In genomic region chr5:134236208-134236761, GRCh38 we compare ENCODE assay signal across 20 cellular contexts. TPM values are rescaled to one million over a fixed set of nuclear protein-coding genes. Genes with fewer than 3 reads are reported as not detected.
DNase-seq lines count a peak whose midpoint lies in the region; ATAC-seq and TF ChIP-seq lines count a peak whose summit lies in the region.
"Had no signal": no experiment of that assay in that cellular context is flagged by ENCODE, and none has a peak within 500 bp of the region (broad histone marks: within the 10 kb centered on the region; RNA-seq: fewer than 3 reads in every experiment).

No MANE protein-coding gene starts in this region.

- no peak for TF ChIP-seq EP300 in SK-N-SH (IDR thresholded peaks at IDR 0.05; ENCODE audit: borderline replicate concordance in 1 of 2, low read depth in 1 of 2, low read length in 1 of 2)
- TF ChIP-seq EP300 in esophagus muscularis mucosa (IDR thresholded peaks at IDR 0.05) = no peak

- CTCF ChIA-PET in SK-N-SH (lab: Yijun Ruan, JAX) = interaction anchor here (0.6 to 1.4 kb wide), 6 partner anchors 8 to 53 kb away, joined by 3 to 6 read pairs (median 4); partner anchors contain the start of gene PPP2CA

- peak; percentile 22; the same call in 1 of the 3 replicates for ATAC-seq in SK-N-SH treated with all-trans-retinoic acid at 6 μM for 48 hours
- ATAC-seq in heart right ventricle = peak; percentile 56 to 90 (median 78)
- peak; percentile 61 for ATAC-seq in omental fat pad (ENCODE audit: low FRiP score)
- ATAC-seq in HG02840 (IDR thresholded peaks at IDR 0.05; ENCODE audit: low FRiP score, unreplicated experiment) = no peak

- intact Hi-C loops in heart right ventricle (cut with DNase I) = no loop called here
- intact Hi-C loops in esophagus muscularis mucosa (cut with DNase I) = no loop called here

- H3F3A ChIP-seq in SK-N-SH (replicated peaks; ENCODE audit: insufficient read depth) = no peaks in the 10 kb centered on the region

- H3K79me2 ChIP-seq in SK-N-SH (ENCODE audit: insufficient read depth) = no peaks in the 10 kb centered on the region

- no peaks in the 10 kb centered on the region for H3K9me3 ChIP-seq in SK-N-SH
- no peaks in the 10 kb centered on the region for H3K9me3 ChIP-seq in heart right ventricle
- H3K9me3 ChIP-seq in esophagus muscularis mucosa = no peaks in the 10 kb centered on the region
- H3K9me3 ChIP-seq: HAP-1 had no signal

- H3K27me3 ChIP-seq in SK-N-SH (ENCODE audit: insufficient read depth) (no peaks in the 10 kb centered on the region), heart right ventricle (no peaks in the 10 kb centered on the region), esophagus muscularis mucosa (no peaks in the 10 kb centered on the region)

- no peak for TF ChIP-seq RAD21 in SK-N-SH (IDR thresholded peaks at IDR 0.05; ENCODE audit: low read length)

- H3K36me3 ChIP-seq in SK-N-SH (replicated peaks in 1 of 2; ENCODE audit: control insufficient read depth in 1 of 2, insufficient read depth in 2 of 2, low read length in 1 of 2) (no peaks in the 10 kb centered on the region), heart right ventricle (no peaks in the 10 kb centered on the region), esophagus muscularis mucosa (no peaks in the 10 kb centered on the region)
- H3K36me3 ChIP-seq: HAP-1 had no signal

- no peak overlapping the region for H3K9ac ChIP-seq in SK-N-SH

- no peak for TF ChIP-seq CTCF in SK-N-SH (IDR thresholded peaks at IDR 0.05)
- no peak for TF ChIP-seq CTCF in heart right ventricle (IDR thresholded peaks at IDR 0.05)
- no peak for TF ChIP-seq CTCF in omental fat pad (IDR thresholded peaks at IDR 0.05)
- no peak for TF ChIP-seq CTCF in esophagus muscularis mucosa (IDR thresholded peaks at IDR 0.05)

- 72% methylated on average over 2 of the region's 2 CpGs for WGBS in SK-N-SH (ENCODE audit: low lambda C conversion rate)
- WGBS in heart right ventricle, 2 donors = 19 to 28% methylated on average over 2 of the region's 2 CpGs
- 23% methylated on average over 2 of the region's 2 CpGs for WGBS in esophagus muscularis mucosa

- H3K4me1 ChIP-seq in SK-N-SH (ENCODE audit: control insufficient read depth in 1 of 2, insufficient read depth in 2 of 2, low read depth in 1 of 2, low read length in 1 of 2) (peaks cover 0 to 8% of the 10 kb centered on the region in 2 experiments; a peak in 1 of 4 replicates), heart right ventricle (peaks cover 4 to 44% (median 29%) of the 10 kb centered on the region in 9 donors), esophagus muscularis mucosa (peaks cover 24 to 27% (median 26%) of the 10 kb centered on the region in 4 donors)
- H3K4me1 ChIP-seq: HAP-1 had no signal

- no peaks in the 10 kb centered on the region for H3K9me2 ChIP-seq in SK-N-SH

- POLR2A ChIA-PET in SK-N-SH (lab: Yijun Ruan, JAX) = interaction anchor here (2.3 kb wide), 1 partner anchor 10 kb away, joined by 14 read pairs; the partner anchor contains the start of gene PPP2CA

- DNase-seq in SK-N-SH = no peak
- DNase-seq in heart right ventricle = peak in 1 of 2 donors; percentile 50
- no peak for DNase-seq in omental fat pad (ENCODE audit: low spot score)
- DNase-seq in NCI-H1048 (lab: John Stamatoyannopoulos, UW) = no peak
- DNase-seq in esophagus muscularis mucosa (ENCODE audit: extremely low spot score) = no peak
- no peak for DNase-seq in activated T-cell treated with anti-CD3 and anti-CD28 coated beads, Interleukin-2, amount 50 U/mL, for 1 hour
- DNase-seq: CD4-positive, CD25-positive, alpha-beta regulatory T cell; COR-L47; DMS 273 treated with DMSO at 0.1 percent for 48 hours; DND-41; NCI-H1105; NCI-H1694; NCI-H2107; NCI-H510A treated with DMSO at 0.1 percent for 48 hours; NCI-H774; SHP77 had no signal

- TF ChIP-seq POLR2A in esophagus muscularis mucosa (IDR thresholded peaks at IDR 0.05; ENCODE audit: low read depth) = no peak

- no peaks in the 10 kb centered on the region for H4K20me1 ChIP-seq in SK-N-SH (ENCODE audit: insufficient read depth)

- no peak overlapping the region for H3K27ac ChIP-seq in SK-N-SH (ENCODE audit: low read depth in 2 of 2, low read length in 1 of 2)
- H3K27ac ChIP-seq in heart right ventricle = peak overlapping the region; percentile 22 to 92 (median 78)
- H3K27ac ChIP-seq in esophagus muscularis mucosa (replicated peaks in 1 of 4) = peak overlapping the region in 1 of 4 donors; percentile 18
- H3K27ac ChIP-seq: 22Rv1 had no signal

- no peak overlapping the region for H2AFZ ChIP-seq in SK-N-SH (ENCODE audit: low read depth)

- H3K4me2 ChIP-seq in SK-N-SH = no peak overlapping the region

- H3K4me3 ChIP-seq in SK-N-SH (ENCODE audit: low read depth in 2 of 2, low read length in 1 of 2) (no peak overlapping the region), heart right ventricle (no peak overlapping the region), esophagus muscularis mucosa (no peak overlapping the region)
- H3K4me3 ChIP-seq: HAP-1 had no signal

TF ChIP-seq in SK-N-SH treated with all-trans-retinoic acid at 6 μM for 48 hours, 23 proteins besides CTCF, POLR2A, EP300 and RAD21 (continues in another document):
- TF ChIP-seq ZNF8 (CRISPR knock-in tag; IDR thresholded peaks at IDR 0.05) = no peak
- TF ChIP-seq BACH2 (CRISPR knock-in tag; IDR thresholded peaks at IDR 0.05; ENCODE audit: borderline replicate concordance) = no peak
- no peak for TF ChIP-seq POU6F1 (CRISPR knock-in tag; IDR thresholded peaks at IDR 0.05; ENCODE audit: borderline replicate concordance, low read depth)
- no peak for TF ChIP-seq TOX (CRISPR knock-in tag; IDR thresholded peaks at IDR 0.05; ENCODE audit: borderline replicate concordance)
- no peak for TF ChIP-seq RARB (CRISPR knock-in tag; IDR thresholded peaks at IDR 0.05)

TF ChIP-seq in SK-N-SH, 30 proteins besides CTCF, POLR2A, EP300 and RAD21 (continues in another document):
- TF ChIP-seq RFX5 (IDR thresholded peaks at IDR 0.05; ENCODE audit: low read length) = no peak
- no peak for TF ChIP-seq IRF3 (IDR thresholded peaks at IDR 0.05; ENCODE audit: low read depth, low read length)
- no peak for TF ChIP-seq MAX (IDR thresholded peaks at IDR 0.05; ENCODE audit: low read depth)
- no peak for TF ChIP-seq USF2 (IDR thresholded peaks at IDR 0.05; ENCODE audit: borderline replicate concordance, low read depth, low read length)
- TF ChIP-seq EZH2phosphoT487 (IDR thresholded peaks at IDR 0.05; ENCODE audit: borderline replicate concordance, low read depth) = no peak
- no peak for TF ChIP-seq YY1 (IDR thresholded peaks at IDR 0.05; ENCODE audit: low read depth)
- TF ChIP-seq FOXJ3 (CRISPR knock-in tag; IDR thresholded peaks at IDR 0.05) = no peak
- TF ChIP-seq RXRA (IDR thresholded peaks at IDR 0.05; ENCODE audit: borderline replicate concordance, low read depth) = no peak
- no peak for TF ChIP-seq POLR2AphosphoS5 (IDR thresholded peaks at IDR 0.05; ENCODE audit: low read depth, low read length)
- TF ChIP-seq NRF1 (IDR thresholded peaks at IDR 0.05; ENCODE audit: low read depth, low read length) = no peak
- TF ChIP-seq MEF2A (IDR thresholded peaks at IDR 0.05; ENCODE audit: borderline replicate concordance, low read depth) = no peak
- no peak for TF ChIP-seq ELF1 (IDR thresholded peaks at IDR 0.05)

RNA-seq across cellular contexts. Expression of gene PPP2CA, which starts 10.4 kb away (rescaled TPM):
- polyA plus RNA-seq in SK-N-SH (2012; rRNA removed) (146 and 163 TPM in 2 replicates), heart right ventricle (100 to 1,000 TPM in 1 of 2 donors, 10 to 100 TPM in 1; 47.1 to 100 TPM)
- polyA plus RNA-seq in SK-N-SH (2012; cell fraction: cytosol; rRNA removed) = 122 and 170 TPM in 2 replicates
- 79.4 and 95.7 TPM in 2 replicates for polyA plus RNA-seq in SK-N-SH (2012; cell fraction: nucleus; rRNA removed)
- total RNA-seq in heart right ventricle (100 to 1,000 TPM; 136 to 249 (median 184) TPM), omental fat pad (100 to 1,000 TPM; 101 to 244 (median 132) TPM), esophagus muscularis mucosa (100 to 1,000 TPM in 2 of 4 donors, 10 to 100 TPM in 2; 89.0 to 142 (median 115) TPM)

RNA-seq across cellular contexts. Expression of gene SKP1, which starts 59.5 kb away (rescaled TPM):
- polyA plus RNA-seq in SK-N-SH (2012; rRNA removed) (407 and 428 TPM in 2 replicates), heart right ventricle (100 to 1,000 TPM in 1 of 2 donors, 10 to 100 TPM in 1; 65.2 to 675 TPM)
- 621 and 939 TPM in 2 replicates for polyA plus RNA-seq in SK-N-SH (2012; cell fraction: cytosol; rRNA removed)
- 127 and 233 TPM in 2 replicates for polyA plus RNA-seq in SK-N-SH (2012; cell fraction: nucleus; rRNA removed)
- total RNA-seq in heart right ventricle (100 to 1,000 TPM; 424 to 543 (median 483) TPM), omental fat pad (100 to 1,000 TPM; 121 to 219 (median 211) TPM), esophagus muscularis mucosa (100 to 1,000 TPM; 170 to 345 (median 322) TPM)

Comparison
In these comparisons a context has a peak if more than half of its experiments do, and no peak if none do; other contexts are left out.
1. H3K27ac ChIP-seq: peak in heart right ventricle (10 of 10); none in SK-N-SH (0 of 2).